In genomic region chr11:68727783-68728182, GRCh38 we compare ENCODE assay signal across 20 cellular contexts. TPM values are rescaled to one million over a fixed set of nuclear protein-coding genes. Genes with fewer than 3 reads are reported as not detected.
A peak's percentile ranks its signal among the peaks of the same experiment; 100 is the strongest.
DNase-seq lines count a peak whose midpoint lies in the region; ATAC-seq, FAIRE-seq and TF ChIP-seq lines count a peak whose summit lies in the region.
"Had no signal": no experiment of that assay in that cellular context is flagged by ENCODE, and none has a peak within 500 bp of the region (broad histone marks: within the 10 kb centered on the region; RNA-seq: fewer than 3 reads in every experiment).

No MANE protein-coding gene starts in this region.

- H3K27ac Mint-ChIP-seq in CD8-positive, alpha-beta T cell = no peak overlapping the region
- H3K27ac Mint-ChIP-seq: activated naive CD8-positive, alpha-beta T cell treated with anti-CD3 and anti-CD28 coated beads, Interleukin-2, amount 50 U/mL, for 24 hours; T-helper 1 cell treated with Interleukin-12 subunit alpha and Interleukin-12 subunit beta and Interleukin-4 antibody, amounts not matched to agents 30 μg/mL and 1 μg/mL, for 36 hours had no signal

- no peak for TF ChIP-seq EP300 in A549 (IDR thresholded peaks at IDR 0.05)

- no peaks in the 10 kb centered on the region for H3K36me3 ChIP-seq in CD8-positive, alpha-beta T cell (ENCODE audit: insufficient read depth, low read length)
- H3K36me3 ChIP-seq: gastroesophageal sphincter, left lung, right lobe of liver, WERI-Rb-1 had no signal

- H3K4me2 ChIP-seq in A549 = no peak overlapping the region

- POLR2A ChIA-PET in A549 (lab: Yijun Ruan, JAX) = no interaction called here
- POLR2A ChIA-PET in CD8-positive, alpha-beta T cell (lab: Charles Lee) = no interaction called here

- peak; percentile 7 for FAIRE-seq in A549 (lab: Jason Lieb, UNC)

- no peaks in the 10 kb centered on the region for H3K4me1 Mint-ChIP-seq in CD8-positive, alpha-beta T cell (ENCODE audit: low read depth)
- H3K4me1 Mint-ChIP-seq: activated naive CD8-positive, alpha-beta T cell treated with anti-CD3 and anti-CD28 coated beads, Interleukin-2, amount 50 U/mL, for 24 hours had no signal

- no peaks in the 10 kb centered on the region for H3K36me3 Mint-ChIP-seq in CD8-positive, alpha-beta T cell

- DNase-seq in A549 (ENCODE audit: low read depth in 1 of 2, low spot score in 1 of 2) (peak in 1 of 2 experiments; percentile 21), HT-29 (ENCODE audit: low spot score) (peak; percentile 29), astrocyte of the spinal cord (ENCODE audit: low read depth, low spot score) (peak; percentile 10), foreskin fibroblast (peak in 1 of 2 donors; percentile 44), SIG-M5 treated with dmso at 0.1 percent for 504 hours (lab: John Stamatoyannopoulos, UW; ENCODE audit: unreplicated experiment) (no peak), GOT3 (lab: John Stamatoyannopoulos, UW) (no peak)
- no peak for DNase-seq in CD8-positive, alpha-beta T cell
- DNase-seq: ACHN; activated CD8-positive, alpha-beta memory T cell treated with anti-CD3 and anti-CD28 coated beads for 24 hours; activated naive CD8-positive, alpha-beta T cell treated with anti-CD3 and anti-CD28 coated beads, Interleukin-2, amount 50 U/mL, for 24 hours; caudate nucleus; COR-L47; effector memory CD4-positive, alpha-beta T cell; left lung; NCI-H1105; right lobe of liver; WERI-Rb-1 had no signal

- no peaks in the 10 kb centered on the region for H3K27me3 Mint-ChIP-seq in CD8-positive, alpha-beta T cell (ENCODE audit: low read depth)
- H3K27me3 Mint-ChIP-seq: activated naive CD8-positive, alpha-beta T cell treated with anti-CD3 and anti-CD28 coated beads, Interleukin-2, amount 50 U/mL, for 24 hours had no signal

- no peaks in the 10 kb centered on the region for H3K27me3 ChIP-seq in CD8-positive, alpha-beta T cell (ENCODE audit: insufficient read depth, low read length)
- H3K27me3 ChIP-seq: left lung, right lobe of liver had no signal

- CTCF ChIA-PET in A549 (lab: Yijun Ruan, JAX) = interaction anchor here (0.8 to 0.9 kb wide), 2 partner anchors 11 to 25 kb away, joined by 3 to 4 read pairs; no protein-coding TSS in a partner anchor
- CTCF ChIA-PET in CD8-positive, alpha-beta T cell (lab: Charles Lee) = no interaction called here

- TF ChIP-seq CTCF in A549 (IDR thresholded peaks at IDR 0.05) = no peak
- peak; percentile 21 for TF ChIP-seq CTCF in astrocyte of the spinal cord (IDR thresholded peaks at IDR 0.05; ENCODE audit: low read depth, low read length)
- peak; percentile 13 for TF ChIP-seq CTCF in foreskin fibroblast (IDR thresholded peaks at IDR 0.05; ENCODE audit: low read depth, low read length)
- TF ChIP-seq CTCF in CD8-positive, alpha-beta T cell (IDR thresholded peaks at IDR 0.05) = no peak

- H3K4me3 ChIP-seq in A549 (no peak overlapping the region), astrocyte of the spinal cord (ENCODE audit: low read depth, low read length) (no peak overlapping the region), foreskin fibroblast (ENCODE audit: low read depth in 1 of 2, low read length in 2 of 2) (no peak overlapping the region)
- H3K4me3 ChIP-seq in CD8-positive, alpha-beta T cell (ENCODE audit: low read depth, low read length) = no peak overlapping the region
- H3K4me3 ChIP-seq: gastroesophageal sphincter, left lung, right lobe of liver had no signal

- no peaks in the 10 kb centered on the region for H3K9me3 Mint-ChIP-seq in CD8-positive, alpha-beta T cell
- H3K9me3 Mint-ChIP-seq: activated naive CD8-positive, alpha-beta T cell treated with anti-CD3 and anti-CD28 coated beads, Interleukin-2, amount 50 U/mL, for 24 hours; T-helper 1 cell treated with Interleukin-12 subunit alpha and Interleukin-12 subunit beta and Interleukin-4 antibody, amounts not matched to agents 30 μg/mL and 1 μg/mL, for 36 hours had no signal

- intact Hi-C loops in CD8-positive, alpha-beta T cell (cut with DNase I, micrococcal nuclease) = no loop called here

- H3K4me1 ChIP-seq in A549 = no peaks in the 10 kb centered on the region
- no peaks in the 10 kb centered on the region for H3K4me1 ChIP-seq in CD8-positive, alpha-beta T cell (ENCODE audit: insufficient read depth, low read length)
- H3K4me1 ChIP-seq: gastroesophageal sphincter, left lung, right lobe of liver had no signal

- no peak overlapping the region for H3K27ac ChIP-seq in A549
- H3K27ac ChIP-seq in CD8-positive, alpha-beta T cell (ENCODE audit: low read depth, low read length) = no peak overlapping the region
- H3K27ac ChIP-seq: gastroesophageal sphincter, left lung, right lobe of liver, WERI-Rb-1 had no signal

- no peak overlapping the region for H3K4me3 Mint-ChIP-seq in CD8-positive, alpha-beta T cell
- H3K4me3 Mint-ChIP-seq: activated naive CD8-positive, alpha-beta T cell treated with anti-CD3 and anti-CD28 coated beads, Interleukin-2, amount 50 U/mL, for 24 hours; T-helper 1 cell treated with Interleukin-12 subunit alpha and Interleukin-12 subunit beta and Interleukin-4 antibody, amounts not matched to agents 30 μg/mL and 1 μg/mL, for 36 hours had no signal

- in situ Hi-C loops in astrocyte of the spinal cord (cut with HindIII; ENCODE audit: low sequenced_read_pairs) = no loop called here

- WGBS in A549 (ENCODE audit: missing lambda C conversion rate) = 58% methylated on average over 6 of the region's 6 CpGs

- H3K9me3 ChIP-seq in A549 = no peaks in the 10 kb centered on the region
- H3K9me3 ChIP-seq in CD8-positive, alpha-beta T cell (ENCODE audit: low read length) = no peaks in the 10 kb centered on the region
- H3K9me3 ChIP-seq: gastroesophageal sphincter, left lung, right lobe of liver had no signal

- TF ChIP-seq POLR2A in A549 (IDR thresholded peaks at IDR 0.05; ENCODE audit: low read length) = no peak

- ATAC-seq in A549 (peak in 1 of 2 experiments; percentile 56; a peak in 2 of 6 replicates), GM18858 (IDR thresholded peaks at IDR 0.05; ENCODE audit: unreplicated experiment) (no peak)
- ATAC-seq in CD8-positive, alpha-beta T cell = no peak
- ATAC-seq: activated naive CD8-positive, alpha-beta T cell treated with anti-CD3 and anti-CD28 coated beads, Interleukin-2, amount 50 U/mL, for 24 hours; gastroesophageal sphincter; left lung; right lobe of liver had no signal

- peak in 1 of 2 experiments; percentile 35; a peak in 2 of 5 replicates for TF ChIP-seq RAD21 in A549 (conservative IDR thresholded peaks at IDR 0.05 in 1 of 2, IDR thresholded peaks at IDR 0.05 in 1 of 2)

TF ChIP-seq in A549, 52 proteins besides CTCF, POLR2A, EP300 and RAD21:
- no peak for TF ChIP-seq NFE2L2 (conservative IDR thresholded peaks at IDR 0.05; ENCODE audit: low read length)
- TF ChIP-seq ZFP36 (IDR thresholded peaks at IDR 0.05; ENCODE audit: borderline replicate concordance, partially characterized antibody) = no peak
- TF ChIP-seq MAZ (IDR thresholded peaks at IDR 0.05; ENCODE audit: borderline replicate concordance, low read depth, low read length) = no peak
- no peak for TF ChIP-seq CHD2 (IDR thresholded peaks at IDR 0.05; ENCODE audit: low read length, partially characterized antibody)
- TF ChIP-seq JUNB (IDR thresholded peaks at IDR 0.05) = no peak
- no peak for TF ChIP-seq PBX3 (IDR thresholded peaks at IDR 0.05)
- TF ChIP-seq HOXB5 (CRISPR knock-in tag; IDR thresholded peaks at IDR 0.05) = no peak
- TF ChIP-seq ATOH8 (CRISPR knock-in tag; IDR thresholded peaks at IDR 0.05; ENCODE audit: low read depth) = no peak
- TF ChIP-seq RCOR1 (IDR thresholded peaks at IDR 0.05; ENCODE audit: low read depth, low read length) = no peak
- TF ChIP-seq FOXS1 (CRISPR knock-in tag; IDR thresholded peaks at IDR 0.05) = no peak
- TF ChIP-seq NR3C1 (IDR thresholded peaks at IDR 0.05) = no peak

RNA-seq across cellular contexts. Expression of gene TESMIN, which starts 23.5 kb away (rescaled TPM):
- polyA plus RNA-seq in A549 (2011; rRNA removed) (4.5 and 5.0 TPM in 2 replicates), A549 (2017; fragmentation: RNase III; extraction: RNeasy Plus Mini Kit Qiagen cat#74134 plus additional on column Dnase treatment) (4.7 to 6.4 TPM (median 5.2 TPM) in 3 replicates)
- polyA plus RNA-seq in A549 (2012; cell fraction: cytosol; rRNA removed) = 7.7 and 9.3 TPM in 2 replicates
- 8.9 and 11.6 TPM in 2 replicates for polyA plus RNA-seq in A549 (2012; cell fraction: nucleus; rRNA removed)
- polyA minus RNA-seq in A549 (2011; rRNA and poly(A)+ RNA removed) = 1.8 and 2.2 TPM in 2 replicates
- total RNA-seq in HT-29 (2014; rRNA removed; shearing (Covaris generic)) = 26.3 and 31.7 TPM in 2 replicates
- total RNA-seq in CD8-positive, alpha-beta T cell = 1 to 10 TPM; 1.8 to 2.5 TPM

RNA-seq across cellular contexts. Expression of gene GAL, which starts 43.4 kb away (rescaled TPM):
- 2.2 and 2.5 TPM in 2 replicates for polyA plus RNA-seq in A549 (2011; rRNA removed)
- polyA plus RNA-seq in A549 (2012; cell fraction: cytosol; rRNA removed) = 11.9 and 14.6 TPM in 2 replicates
- 7.1 and 10.2 TPM in 2 replicates for polyA plus RNA-seq in A549 (2012; cell fraction: nucleus; rRNA removed)
- 7.9 to 9.8 TPM (median 8.6 TPM) in 3 replicates for polyA plus RNA-seq in A549 (2017; fragmentation: RNase III; extraction: RNeasy Plus Mini Kit Qiagen cat#74134 plus additional on column Dnase treatment)
- polyA minus RNA-seq in A549 (2011; rRNA and poly(A)+ RNA removed) = 1.9 and 3.1 TPM in 2 replicates
- not detected in 2 replicates for total RNA-seq in HT-29 (2014; rRNA removed; shearing (Covaris generic))
- total RNA-seq in CD8-positive, alpha-beta T cell = not detected

Comparison
In these comparisons a context has a peak if more than half of its experiments do, and no peak if none do; other contexts are left out.
1. DNase-seq: peak in HT-29 (single experiment) and astrocyte of the spinal cord (single experiment); none in CD8-positive, alpha-beta T cell (0 of 7), SIG-M5 treated with dmso at 0.1 percent for 504 hours (single experiment) and GOT3 (single experiment).
2. CTCF ChIP-seq: peak in astrocyte of the spinal cord (single experiment) and foreskin fibroblast (single experiment); none in A549 (single experiment) and CD8-positive, alpha-beta T cell (single experiment).